8 cellular contexts compared by ENCODE assay signal in the genomic region with DNA sequence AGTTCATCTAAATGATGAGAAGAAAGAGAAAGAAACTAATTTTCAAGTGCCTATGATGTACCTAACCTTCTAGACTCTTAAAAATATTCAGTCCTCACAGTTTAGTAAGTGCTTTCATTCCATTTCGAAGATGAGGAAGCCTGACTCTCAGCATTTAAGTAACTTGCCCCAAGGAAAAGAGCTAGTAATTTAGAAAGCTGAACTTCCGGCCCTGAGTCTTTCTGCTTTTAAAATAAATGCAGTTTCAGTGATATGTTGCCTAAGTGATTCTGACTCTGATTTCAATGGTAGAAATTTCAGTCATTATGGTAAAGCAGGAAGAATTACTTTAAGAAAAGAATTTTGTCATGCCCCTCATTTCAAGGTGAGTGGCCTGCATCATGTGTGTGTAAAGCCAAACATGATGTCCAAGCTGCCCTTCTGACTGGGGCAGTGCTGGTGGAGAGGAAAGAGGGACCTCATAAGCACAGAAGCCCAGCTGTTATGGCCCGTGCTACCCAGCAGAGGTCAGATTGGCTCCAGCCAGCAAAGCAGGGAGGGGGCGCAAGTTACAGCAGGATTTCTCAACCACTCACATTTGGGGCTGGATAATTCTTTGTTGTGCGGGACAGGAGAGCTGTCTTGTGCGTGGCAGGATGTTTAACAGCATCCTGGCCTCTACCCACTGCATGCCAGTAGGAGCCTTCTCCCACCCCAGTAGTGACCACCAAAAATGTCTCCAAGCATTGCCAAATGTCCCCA. TPM values are rescaled to one million over a fixed set of nuclear protein-coding genes. Genes with fewer than 3 reads are reported as not detected.
DNase-seq lines count a peak whose midpoint lies in the region; ATAC-seq and TF ChIP-seq lines count a peak whose summit lies in the region.

No MANE protein-coding gene starts in this region.

- no peaks in the 10 kb centered on the region for H3K9me2 ChIP-seq in GM23248 (ENCODE audit: insufficient read depth)

- POLR2A ChIA-PET in CD4-positive, alpha-beta T cell (lab: Charles Lee) = no interaction called here

- no peak overlapping the region for H3K4me3 Mint-ChIP-seq in activated T-helper 17 cell treated with anti-CD3 and anti-CD28 coated beads, Interleukin-2, amount 50 U/mL, for 72 hours
- no peak overlapping the region for H3K4me3 Mint-ChIP-seq in CD4-positive, alpha-beta T cell

- no peaks in the 10 kb centered on the region for H3K36me3 ChIP-seq in GM23248 (ENCODE audit: low read depth)

- 48 to 53% methylated on average over 6 of the region's 6 CpGs for WGBS in GM23248 (ENCODE audit: low coverage in 1 of 2, low lambda C conversion rate in 2 of 2, missing lambda C conversion rate in 2 of 2), 2 experiments

- no peaks in the 10 kb centered on the region for H3K4me1 ChIP-seq in GM23248 (ENCODE audit: insufficient read depth)

- no peak overlapping the region for H3K4me3 ChIP-seq in GM23248

- peaks cover 27% of the 10 kb centered on the region for H3K27me3 Mint-ChIP-seq in activated T-helper 17 cell treated with anti-CD3 and anti-CD28 coated beads, Interleukin-2, amount 50 U/mL, for 72 hours
- H3K27me3 Mint-ChIP-seq in CD4-positive, alpha-beta T cell = peaks cover 18% of the 10 kb centered on the region

- H3K9me3 ChIP-seq in GM23248 (ENCODE audit: low read depth) = no peaks in the 10 kb centered on the region
- H3K9me3 ChIP-seq in CD4-positive, alpha-beta T cell (ENCODE audit: control insufficient read depth, low read length) = no peaks in the 10 kb centered on the region

- H3F3A ChIP-seq in GM23248 (ENCODE audit: insufficient read depth) = no peaks in the 10 kb centered on the region

- no peak overlapping the region for H2AFZ ChIP-seq in GM23248

- no peak overlapping the region for H3K27ac Mint-ChIP-seq in activated T-helper 17 cell treated with anti-CD3 and anti-CD28 coated beads, Interleukin-2, amount 50 U/mL, for 72 hours
- no peak overlapping the region for H3K27ac Mint-ChIP-seq in CD4-positive, alpha-beta T cell

- TF ChIP-seq CTCF in CD4-positive, alpha-beta T cell (IDR thresholded peaks at IDR 0.05) = no peak

- peaks cover 5% of the 10 kb centered on the region for H3K4me1 Mint-ChIP-seq in activated T-helper 17 cell treated with anti-CD3 and anti-CD28 coated beads, Interleukin-2, amount 50 U/mL, for 72 hours
- H3K4me1 Mint-ChIP-seq in CD4-positive, alpha-beta T cell (ENCODE audit: low read depth) = no peaks in the 10 kb centered on the region

- H4K20me1 ChIP-seq in GM23248 (ENCODE audit: insufficient read depth) = no peaks in the 10 kb centered on the region

- no peak overlapping the region for H3K9ac ChIP-seq in GM23248

- no peaks in the 10 kb centered on the region for H3K9me3 Mint-ChIP-seq in activated T-helper 17 cell treated with anti-CD3 and anti-CD28 coated beads, Interleukin-2, amount 50 U/mL, for 72 hours
- H3K9me3 Mint-ChIP-seq in CD4-positive, alpha-beta T cell = no peaks in the 10 kb centered on the region

- ATAC-seq in activated T-helper 17 cell treated with anti-CD3 and anti-CD28 coated beads, Interleukin-2, amount 50 U/mL, for 72 hours (replicated peaks) = peak; percentile 19
- ATAC-seq in HG03565 (IDR thresholded peaks at IDR 0.05; ENCODE audit: unreplicated experiment) (no peak), HG03175 (IDR thresholded peaks at IDR 0.05; ENCODE audit: unreplicated experiment) (no peak)
- ATAC-seq in CD4-positive, alpha-beta T cell (ENCODE audit: poor library complexity) = no peak

- in situ Hi-C loops in GM23248 (cut with MboI) = no loop called here

- peak; percentile 42 for DNase-seq in AG08395 (ENCODE audit: low spot score)
- DNase-seq in GM23248 = peak; percentile 62
- peak; percentile 65 for DNase-seq in iPS DF 19.7 (ENCODE audit: low read depth, low spot score)
- DNase-seq in activated effector memory CD4-positive, alpha-beta T cell treated with Interleukin-2 at 50 U/mL for 16 hours = no peak
- no peak for DNase-seq in CD4-positive, alpha-beta T cell

- no peaks in the 10 kb centered on the region for H3K79me2 ChIP-seq in GM23248 (ENCODE audit: insufficient read depth)

- no peak overlapping the region for H3K27ac ChIP-seq in GM23248
- no peak overlapping the region for H3K27ac ChIP-seq in CD4-positive, alpha-beta T cell (ENCODE audit: low read depth, low read length)

- no peaks in the 10 kb centered on the region for H3K36me3 Mint-ChIP-seq in activated T-helper 17 cell treated with anti-CD3 and anti-CD28 coated beads, Interleukin-2, amount 50 U/mL, for 72 hours (ENCODE audit: low read depth)
- no peaks in the 10 kb centered on the region for H3K36me3 Mint-ChIP-seq in CD4-positive, alpha-beta T cell (ENCODE audit: low read depth)

- no peak overlapping the region for H3K4me2 ChIP-seq in GM23248 (ENCODE audit: unreplicated experiment)

- CTCF ChIA-PET in CD4-positive, alpha-beta T cell (lab: Charles Lee) = no interaction called here

- H3K27me3 ChIP-seq in GM23248 (replicated peaks; ENCODE audit: insufficient read depth) = no peaks in the 10 kb centered on the region
- H3K27me3 ChIP-seq in CD4-positive, alpha-beta T cell (ENCODE audit: control insufficient read depth, insufficient read depth, low read length) = no peaks in the 10 kb centered on the region

- intact Hi-C loops in CD4-positive, alpha-beta T cell (cut with DNase I, micrococcal nuclease) = no loop called here

RNA-seq across cellular contexts. Expression of a gene that starts 10.7 kb away (rescaled TPM):
- not detected in 2 replicates for total RNA-seq in GM23248 (2014; rRNA removed; shearing (Covaris generic))
- polyA plus RNA-seq in GM23248 (2016; fragmentation: Nextera tagmentation; extraction: Ambion mirVana) = not detected in 2 replicates
- under 1 TPM in 1 of 2 donors, not detected in 1; 0.48 TPM for total RNA-seq in activated T-helper 17 cell treated with anti-CD3 and anti-CD28 coated beads, Interleukin-2, amount 50 U/mL, for 72 hours
- total RNA-seq in CD4-positive, alpha-beta T cell = under 1 TPM in 1 of 2 experiments, not detected in 1; 0.22 TPM

RNA-seq across cellular contexts. Expression of a gene that starts 28.2 kb away (rescaled TPM):
- 0.11 and 0.51 TPM in 2 replicates for total RNA-seq in GM23248 (2014; rRNA removed; shearing (Covaris generic))
- polyA plus RNA-seq in GM23248 (2016; fragmentation: Nextera tagmentation; extraction: Ambion mirVana) = 0.10 TPM in 1 of 2 replicates, not detected in the other
- total RNA-seq in activated T-helper 17 cell treated with anti-CD3 and anti-CD28 coated beads, Interleukin-2, amount 50 U/mL, for 72 hours = not detected
- not detected for total RNA-seq in CD4-positive, alpha-beta T cell

RNA-seq across cellular contexts. Expression of a gene that starts 43.0 kb away (rescaled TPM):
- 368 and 415 TPM in 2 replicates for total RNA-seq in GM23248 (2014; rRNA removed; shearing (Covaris generic))
- polyA plus RNA-seq in GM23248 (2016; fragmentation: Nextera tagmentation; extraction: Ambion mirVana) = 638 and 651 TPM in 2 replicates
- total RNA-seq in activated T-helper 17 cell treated with anti-CD3 and anti-CD28 coated beads, Interleukin-2, amount 50 U/mL, for 72 hours = 10 to 100 TPM; 48.7 to 49.4 TPM
- total RNA-seq in CD4-positive, alpha-beta T cell = 10 to 100 TPM in 1 of 2 experiments, 1 to 10 TPM in 1; 9.4 to 10.3 TPM

RNA-seq across cellular contexts. Expression of a gene that starts 46.6 kb away (rescaled TPM):
- 0.11 and 0.13 TPM in 2 replicates for total RNA-seq in GM23248 (2014; rRNA removed; shearing (Covaris generic))
- polyA plus RNA-seq in GM23248 (2016; fragmentation: Nextera tagmentation; extraction: Ambion mirVana) = 0.14 and 0.30 TPM in 2 replicates
- not detected for total RNA-seq in activated T-helper 17 cell treated with anti-CD3 and anti-CD28 coated beads, Interleukin-2, amount 50 U/mL, for 72 hours
- total RNA-seq in CD4-positive, alpha-beta T cell = not detected

Comparison
In these comparisons a context has a peak if more than half of its experiments do, and no peak if none do; other contexts are left out.
1. DNase-seq: peak in AG08395 (single experiment), GM23248 (single experiment) and iPS DF 19.7 (single experiment); none in activated effector memory CD4-positive, alpha-beta T cell treated with Interleukin-2 at 50 U/mL for 16 hours (single experiment) and CD4-positive, alpha-beta T cell (0 of 10).
2. RNA of a gene that starts 43.0 kb away (total RNA-seq): 368 to 415 TPM in GM23248 and 48.7 to 49.4 TPM in activated T-helper 17 cell treated with anti-CD3 and anti-CD28 coated beads, Interleukin-2, amount 50 U/mL, for 72 hours; 9.4 to 10.3 TPM in CD4-positive, alpha-beta T cell; every median in the first group is over 4 times any median in the second.